8 cellular contexts compared by ENCODE assay signal in genomic region chr17:45428050-45428953, GRCh38. TPM values are rescaled to one million over a fixed set of nuclear protein-coding genes. Genes with fewer than 3 reads are reported as not detected.
DNase-seq lines count a peak whose midpoint lies in the region; ATAC-seq, FAIRE-seq and TF ChIP-seq lines count a peak whose summit lies in the region.

No MANE protein-coding gene starts in this region.

- H3K4me1 ChIP-seq in right cardiac atrium (ENCODE audit: control insufficient read depth, insufficient read depth, low read length): peaks cover 1% of the 10 kb centered on the region
- H3K4me1 ChIP-seq in skeletal muscle satellite cell (ENCODE audit: control insufficient read depth, insufficient read depth, low read length): peaks cover 22% of the 10 kb centered on the region

- H3K27me3 ChIP-seq in right cardiac atrium (ENCODE audit: control insufficient read depth, insufficient read depth) (no peaks in the 10 kb centered on the region), skeletal muscle satellite cell (ENCODE audit: control insufficient read depth, insufficient read depth, low read length) (peaks cover 33% of the 10 kb centered on the region)

- H3K4me3 ChIP-seq in right cardiac atrium (ENCODE audit: low read length): no peak overlapping the region
- H3K4me3 ChIP-seq in skeletal muscle satellite cell (ENCODE audit: low read length): no peak overlapping the region

- no peak overlapping the region for H3K27ac ChIP-seq in right cardiac atrium (ENCODE audit: low read length)

- 16% methylated on average over 36 of the region's 36 CpGs for WGBS in right cardiac atrium

- H3K36me3 ChIP-seq in skeletal muscle satellite cell (ENCODE audit: insufficient read depth, low read length): no peaks in the 10 kb centered on the region

- H3K4me2 ChIP-seq in skeletal muscle satellite cell (ENCODE audit: low read length): peak overlapping the region; percentile 59

- intact Hi-C loops in right cardiac atrium (cut with DNase I): no loop called here

- TF ChIP-seq POLR2A in H54 (IDR thresholded peaks at IDR 0.05; ENCODE audit: low read depth, low read length): 0 out of 2 replicates have a peak, but pooled peaks have one; percentile 7

- no peaks in the 10 kb centered on the region for H3K9me3 ChIP-seq in right cardiac atrium (ENCODE audit: control insufficient read depth, low read length)
- no peaks in the 10 kb centered on the region for H3K9me3 ChIP-seq in skeletal muscle satellite cell (replicated peaks; ENCODE audit: low read length)

- ATAC-seq in right cardiac atrium (peak; percentile 52 to 58), GM19455 (IDR thresholded peaks at IDR 0.05; ENCODE audit: unreplicated experiment) (no peak)

- H3K9ac ChIP-seq in skeletal muscle satellite cell (ENCODE audit: low read depth, low read length): no peak overlapping the region

- DNase-seq in DMS53 treated with DMSO at 0.1 percent for 48 hours (lab: John Stamatoyannopoulos, UW; ENCODE audit: unreplicated experiment) (peak; percentile 94), H54 (ENCODE audit: insufficient read length, low spot score) (peak; percentile 99), NCI-H146 (lab: John Stamatoyannopoulos, UW) (peak; percentile 77), T-helper 2 cell (peak; percentile 62 to 71 (median 66)), amygdala (lab: John Stamatoyannopoulos, UW) (peak in 41 of 56 donors; percentile 9 to 77 (median 45)), right cardiac atrium (peak; percentile 70 to 90 (median 89))

- no peak for FAIRE-seq in H54 (lab: Jason Lieb, UNC)

RNA-seq across cellular contexts. Expression of gene ARHGAP27, which starts 4.4 kb away (rescaled TPM):
- 10 to 100 TPM; 25.1 to 32.0 (median 28.1) TPM for total RNA-seq in right cardiac atrium
- polyA plus RNA-seq in right cardiac atrium: 26.8 TPM
- total RNA-seq in skeletal muscle satellite cell (2012; rRNA removed): 1.7 and 6.1 TPM in 2 replicates

Comparison
In these comparisons a context has a peak if more than half of its experiments do, and no peak if none do; other contexts are left out.
1. DNase-seq: peak in every context shown above with its lines; median percentile 99 in H54; 94 in DMS53 treated with DMSO at 0.1 percent for 48 hours; 89 in right cardiac atrium; 77 in NCI-H146; 66 in T-helper 2 cell; 45 in amygdala.